1 cellular context compared by ENCODE assay signal in genomic region chr11:76688146-76688545, GRCh38.
TF ChIP-seq lines count a peak whose summit lies in the region.

No MANE protein-coding gene starts in this region.

TF ChIP-seq in H1, 55 proteins besides CTCF, POLR2A, EP300 and RAD21:
- TF ChIP-seq SRF (IDR thresholded peaks at IDR 0.05; ENCODE audit: low read depth, low read length) (no peak), TBP (IDR thresholded peaks at IDR 0.05; ENCODE audit: low read depth, low read length) (no peak), BACH1 (IDR thresholded peaks at IDR 0.05; ENCODE audit: low read length) (no peak), BRCA1 (IDR thresholded peaks at IDR 0.05; ENCODE audit: low read depth, low read length) (no peak), MAFK (IDR thresholded peaks at IDR 0.05; ENCODE audit: low read depth, low read length) (no peak)
